ENCODE assay signal across 20 cellular contexts in the genomic region with DNA sequence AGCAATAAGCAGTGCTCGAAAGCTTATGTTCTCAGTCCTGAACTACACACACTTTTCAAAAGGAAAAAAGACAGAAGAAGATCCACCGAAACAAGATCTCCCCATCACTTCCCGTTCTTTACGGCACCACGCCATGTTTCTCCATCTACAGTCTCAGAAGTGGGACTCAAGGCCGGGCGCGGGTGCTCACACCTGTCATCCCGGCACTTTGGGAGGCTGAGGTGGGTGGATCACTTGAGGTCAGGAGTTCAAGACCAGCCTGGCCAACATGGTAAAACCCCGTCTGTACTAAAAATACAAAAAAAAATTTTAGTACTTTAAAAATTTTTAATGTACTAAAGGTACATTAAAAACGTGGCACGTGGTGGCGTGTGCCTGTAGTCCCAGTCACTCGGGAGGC.
"Had no signal": no experiment of that assay in that cellular context is flagged by ENCODE, and none has a peak within 500 bp of the region (broad histone marks: within the 10 kb centered on the region; RNA-seq: fewer than 3 reads in every experiment).

No MANE protein-coding gene starts in this region.

- H3K9me3 Mint-ChIP-seq: naive B cell; stimulated activated memory B cell treated with anti-CD40 and anti-IgM and Interleukin-4, amounts not matched to agents 10 μg/mL and 1 μg/mL and 100 μg/mL, for 72 hours; stimulated activated naive CD8-positive, alpha-beta T cell treated with anti-CD3 and anti-CD28 coated beads, Interleukin-15, Interleukin-2, amounts not matched to agents 100 ng/mL and 50 ng/mL, for 24 hours had no signal

- DNase-seq: colonic mucosa; dermis blood vessel endothelial cell; esophagus squamous epithelium; foreskin fibroblast; kidney; left cardiac atrium; left ventricle myocardium superior; mesenchymal stem cell; naive B cell; occipital lobe; pancreas; right lobe of liver; stimulated activated CD4-positive, alpha-beta T cell treated with anti-CD3 and anti-CD28 coated beads, Interleukin-4, amount 100 ng/mL, for 1 hour; tibial artery; upper lobe of left lung; uterus had no signal

- H3K27me3 Mint-ChIP-seq: naive B cell; stimulated activated memory B cell treated with anti-CD40 and anti-IgM and Interleukin-4, amounts not matched to agents 10 μg/mL and 1 μg/mL and 100 μg/mL, for 72 hours; stimulated activated naive CD8-positive, alpha-beta T cell treated with anti-CD3 and anti-CD28 coated beads, Interleukin-15, Interleukin-2, amounts not matched to agents 100 ng/mL and 50 ng/mL, for 24 hours had no signal

- H3K4me3 Mint-ChIP-seq: naive B cell; neural progenitor cell; stimulated activated memory B cell treated with anti-CD40 and anti-IgM and Interleukin-4, amounts not matched to agents 10 μg/mL and 1 μg/mL and 100 μg/mL, for 72 hours; stimulated activated naive CD8-positive, alpha-beta T cell treated with anti-CD3 and anti-CD28 coated beads, Interleukin-15, Interleukin-2, amounts not matched to agents 100 ng/mL and 50 ng/mL, for 24 hours had no signal

- ATAC-seq: gastroesophageal sphincter; left cardiac atrium; left ventricle myocardium superior; pancreas; right lobe of liver; stimulated activated memory B cell treated with anti-CD40 and anti-IgM and Interleukin-4, amounts not matched to agents 10 μg/mL and 1 μg/mL and 100 μg/mL, for 72 hours had no signal

- H3K27ac Mint-ChIP-seq: neural progenitor cell; stimulated activated memory B cell treated with anti-CD40 and anti-IgM and Interleukin-4, amounts not matched to agents 10 μg/mL and 1 μg/mL and 100 μg/mL, for 72 hours; stimulated activated naive CD8-positive, alpha-beta T cell treated with anti-CD3 and anti-CD28 coated beads, Interleukin-15, Interleukin-2, amounts not matched to agents 100 ng/mL and 50 ng/mL, for 24 hours had no signal
